1 cellular context compared by ENCODE assay signal in genomic region chr9:100554935-100555401, GRCh38.
TF ChIP-seq lines count a peak whose summit lies in the region.

No MANE protein-coding gene starts in this region.

TF ChIP-seq in SK-N-SH treated with all-trans-retinoic acid at 6 μM for 48 hours, 23 proteins besides CTCF, POLR2A, EP300 and RAD21 (continued from another document):
- TF ChIP-seq TSHZ2 (CRISPR knock-in tag; IDR thresholded peaks at IDR 0.05) (no peak), RARB (CRISPR knock-in tag; IDR thresholded peaks at IDR 0.05) (no peak), ZC3H10 (CRISPR knock-in tag; IDR thresholded peaks at IDR 0.05) (no peak), ISL1 (CRISPR knock-in tag; IDR thresholded peaks at IDR 0.05) (no peak), CSRNP3 (CRISPR knock-in tag; IDR thresholded peaks at IDR 0.05) (no peak)
